Comparison of ENCODE assay signal across 8 cellular contexts in genomic region chr13:45464141-45464686, GRCh38. TPM values are rescaled to one million over a fixed set of nuclear protein-coding genes. Genes with fewer than 3 reads are reported as not detected.
A peak's percentile ranks its signal among the peaks of the same experiment; 100 is the strongest.
DNase-seq lines count a peak whose midpoint lies in the region; ATAC-seq and TF ChIP-seq lines count a peak whose summit lies in the region.

No MANE protein-coding gene starts in this region.

- peaks cover 40% of the 10 kb centered on the region for H3K4me1 Mint-ChIP-seq in activated T-helper 1 cell treated with anti-CD3 and anti-CD28 coated beads, Interleukin-12 subunit alpha, Interleukin-12 subunit beta, Interleukin-2, Interleukin-4 antibody, amounts not matched to agents 30 ng/mL and 10 ng/mL and 1 ng/mL, durations not matched to agents 14 hours and 24 hours and 36 hours (ENCODE audit: low read depth)
- peaks cover 45% of the 10 kb centered on the region for H3K4me1 Mint-ChIP-seq in stimulated activated effector memory CD8-positive, alpha-beta T cell treated with anti-CD3 and anti-CD28 coated beads, Interleukin-12 subunit alpha, Interleukin-12 subunit beta, amount 100 ng/mL, for 72 hours

- 0 out of 2 replicates have a peak, but pooled peaks cover 2% of the 10 kb centered on the region for H3K4me1 ChIP-seq in iPS DF 6.9 (ENCODE audit: control insufficient read depth, insufficient read depth, low read length)

- peaks cover 22% of the 10 kb centered on the region for H3K36me3 Mint-ChIP-seq in activated T-helper 1 cell treated with anti-CD3 and anti-CD28 coated beads, Interleukin-12 subunit alpha, Interleukin-12 subunit beta, Interleukin-2, Interleukin-4 antibody, amounts not matched to agents 30 ng/mL and 10 ng/mL and 1 ng/mL, durations not matched to agents 14 hours and 24 hours and 36 hours (ENCODE audit: low read depth)
- peaks cover 19% of the 10 kb centered on the region for H3K36me3 Mint-ChIP-seq in stimulated activated effector memory CD8-positive, alpha-beta T cell treated with anti-CD3 and anti-CD28 coated beads, Interleukin-12 subunit alpha, Interleukin-12 subunit beta, amount 100 ng/mL, for 72 hours

- peak overlapping the region; percentile 95 for H3K4me3 Mint-ChIP-seq in activated T-helper 1 cell treated with anti-CD3 and anti-CD28 coated beads, Interleukin-12 subunit alpha, Interleukin-12 subunit beta, Interleukin-2, Interleukin-4 antibody, amounts not matched to agents 30 ng/mL and 10 ng/mL and 1 ng/mL, durations not matched to agents 14 hours and 24 hours and 36 hours
- H3K4me3 Mint-ChIP-seq in stimulated activated effector memory CD8-positive, alpha-beta T cell treated with anti-CD3 and anti-CD28 coated beads, Interleukin-12 subunit alpha, Interleukin-12 subunit beta, amount 100 ng/mL, for 72 hours: peak overlapping the region; percentile 85

- no peak for ATAC-seq in stimulated activated effector memory CD8-positive, alpha-beta T cell treated with anti-CD3 and anti-CD28 coated beads, Interleukin-12 subunit alpha, Interleukin-12 subunit beta, amount 100 ng/mL, for 72 hours
- no peak for ATAC-seq in GM18868 (IDR thresholded peaks at IDR 0.05; ENCODE audit: unreplicated experiment)

- no peaks in the 10 kb centered on the region for H3K9me3 ChIP-seq in iPS DF 6.9 (ENCODE audit: control insufficient read depth, insufficient read depth, low read length)

- POLR2A ChIA-PET in HEK293T (lab: Yijun Ruan, JAX): interaction anchor here (0.7 to 1.8 kb wide), 7 partner anchors 12 to 48 kb away, joined by 3 to 7 read pairs (median 3); partner anchors contain the start of gene SLC25A30

- no peaks in the 10 kb centered on the region for H3K27me3 ChIP-seq in iPS DF 6.9 (ENCODE audit: control insufficient read depth, insufficient read depth, low read length)

- no peak overlapping the region for H3K27ac ChIP-seq in iPS DF 6.9 (ENCODE audit: low read length)

- H3K36me3 ChIP-seq in iPS DF 6.9 (ENCODE audit: control insufficient read depth, insufficient read depth, low read length): no peaks in the 10 kb centered on the region

- DNase-seq in HEK293T (ENCODE audit: extremely low spot score): no peak
- no peak for DNase-seq in activated T-helper 1 cell treated with anti-CD3 and anti-CD28 coated beads, Interleukin-12 subunit alpha, Interleukin-12 subunit beta, Interleukin-2, Interleukin-4 antibody, amounts not matched to agents 30 ng/mL and 10 ng/mL and 1 ng/mL, durations not matched to agents 14 hours and 24 hours and 36 hours (ENCODE audit: low spot score)
- DNase-seq in iPS DF 6.9 (ENCODE audit: low read depth, low spot score): no peak
- no peak for DNase-seq in stimulated activated effector memory CD8-positive, alpha-beta T cell treated with anti-CD3 and anti-CD28 coated beads, Interleukin-12 subunit alpha, Interleukin-12 subunit beta, amount 100 ng/mL, for 72 hours (ENCODE audit: low spot score in 2 of 2)
- no peak for DNase-seq in NCI-H1092 treated with DMSO at 0.1 percent for 48 hours (lab: John Stamatoyannopoulos, UW)
- DNase-seq in COLO829 (ENCODE audit: low spot score): no peak
- DNase-seq in DMS 273 (lab: John Stamatoyannopoulos, UW; ENCODE audit: unreplicated experiment): no peak

- WGBS in iPS DF 6.9 (ENCODE audit: insufficient coverage, insufficient read length): no CpG with 5 or more reads among the region's 9 CpGs

- peaks cover 11% of the 10 kb centered on the region for H3K27me3 Mint-ChIP-seq in activated T-helper 1 cell treated with anti-CD3 and anti-CD28 coated beads, Interleukin-12 subunit alpha, Interleukin-12 subunit beta, Interleukin-2, Interleukin-4 antibody, amounts not matched to agents 30 ng/mL and 10 ng/mL and 1 ng/mL, durations not matched to agents 14 hours and 24 hours and 36 hours (ENCODE audit: insufficient read depth)

- CTCF ChIA-PET in HEK293T (lab: Yijun Ruan, JAX): no interaction called here

- peak overlapping the region; percentile 99; the same call in 1 of the 2 replicates for H3K4me3 ChIP-seq in iPS DF 6.9 (ENCODE audit: low read length)

- H3K27ac Mint-ChIP-seq in activated T-helper 1 cell treated with anti-CD3 and anti-CD28 coated beads, Interleukin-12 subunit alpha, Interleukin-12 subunit beta, Interleukin-2, Interleukin-4 antibody, amounts not matched to agents 30 ng/mL and 10 ng/mL and 1 ng/mL, durations not matched to agents 14 hours and 24 hours and 36 hours: peak overlapping the region; percentile 79
- H3K27ac Mint-ChIP-seq in stimulated activated effector memory CD8-positive, alpha-beta T cell treated with anti-CD3 and anti-CD28 coated beads, Interleukin-12 subunit alpha, Interleukin-12 subunit beta, amount 100 ng/mL, for 72 hours: peak overlapping the region; percentile 95

- intact Hi-C loops in activated T-helper 1 cell treated with anti-CD3 and anti-CD28 coated beads, Interleukin-12 subunit alpha, Interleukin-12 subunit beta, Interleukin-2, Interleukin-4 antibody, amounts not matched to agents 30 ng/mL and 10 ng/mL and 1 ng/mL, durations not matched to agents 14 hours and 24 hours and 36 hours (cut with micrococcal nuclease): loop anchor here (1.0 to 5.0 kb wide), 11 partner anchors 23 to 887 kb away; partner anchors contain the start of genes GPALPP1, GTF2F2, LCP1 and NUFIP1

- H3K9me3 Mint-ChIP-seq in activated T-helper 1 cell treated with anti-CD3 and anti-CD28 coated beads, Interleukin-12 subunit alpha, Interleukin-12 subunit beta, Interleukin-2, Interleukin-4 antibody, amounts not matched to agents 30 ng/mL and 10 ng/mL and 1 ng/mL, durations not matched to agents 14 hours and 24 hours and 36 hours: peaks cover 4% of the 10 kb centered on the region
- peaks cover 3% of the 10 kb centered on the region for H3K9me3 Mint-ChIP-seq in stimulated activated effector memory CD8-positive, alpha-beta T cell treated with anti-CD3 and anti-CD28 coated beads, Interleukin-12 subunit alpha, Interleukin-12 subunit beta, amount 100 ng/mL, for 72 hours

TF ChIP-seq in HEK293T, 16 proteins besides CTCF, POLR2A, EP300 and RAD21:
- TF ChIP-seq FOXK2 (IDR thresholded peaks at IDR 0.05) (peak; percentile 67; the same call in 1 of the 2 replicates), PKNOX1 (IDR thresholded peaks at IDR 0.05) (peak; percentile 95; the same call in 1 of the 2 replicates), ZNF384 (IDR thresholded peaks at IDR 0.05) (no peak)

RNA-seq across cellular contexts. Expression of gene COG3, which starts 0.5 kb away (rescaled TPM):
- 22.9 and 23.2 TPM in 2 replicates for total RNA-seq in activated T-helper 1 cell treated with anti-CD3 and anti-CD28 coated beads, Interleukin-12 subunit alpha, Interleukin-12 subunit beta, Interleukin-2, Interleukin-4 antibody, amounts not matched to agents 30 ng/mL and 10 ng/mL and 1 ng/mL, durations not matched to agents 14 hours and 24 hours and 36 hours

RNA-seq across cellular contexts. Expression of gene SLC25A30, which starts 46.0 kb away (rescaled TPM):
- total RNA-seq in activated T-helper 1 cell treated with anti-CD3 and anti-CD28 coated beads, Interleukin-12 subunit alpha, Interleukin-12 subunit beta, Interleukin-2, Interleukin-4 antibody, amounts not matched to agents 30 ng/mL and 10 ng/mL and 1 ng/mL, durations not matched to agents 14 hours and 24 hours and 36 hours: 16.0 and 16.3 TPM in 2 replicates
